ENCODE assay signal across 27 cellular contexts in the genomic region with DNA sequence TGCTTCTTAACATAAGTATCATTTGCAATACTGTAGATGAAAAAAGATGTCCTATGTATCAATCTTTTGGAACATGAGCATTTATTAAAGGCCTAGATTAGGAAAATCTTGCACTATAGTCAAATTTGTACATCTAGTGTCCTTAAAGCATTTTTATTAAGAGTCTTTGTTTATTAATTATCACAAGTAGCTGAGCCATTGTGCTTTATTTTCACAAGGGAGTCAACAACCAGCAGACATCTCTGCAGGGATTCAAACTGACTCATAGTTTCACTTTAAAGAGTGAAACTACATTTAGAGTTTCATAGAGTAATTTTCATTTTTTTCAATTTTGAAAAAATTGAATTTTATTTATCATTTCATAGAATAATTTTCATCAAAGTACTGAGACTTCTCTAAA.
"Had no signal": no experiment of that assay in that cellular context is flagged by ENCODE, and none has a peak within 500 bp of the region (broad histone marks: within the 10 kb centered on the region; RNA-seq: fewer than 3 reads in every experiment).

No MANE protein-coding gene starts in this region.

- ATAC-seq: effector memory CD8-positive, alpha-beta T cell; esophagus mucosa; foreskin keratinocyte; gastrocnemius medialis; gastroesophageal sphincter; heart left ventricle; heart right ventricle had no signal

- DNase-seq: colonic mucosa; cortex of kidney; dermis blood vessel endothelial cell; dorsolateral prefrontal cortex; effector CD4-positive, alpha-beta T cell; effector CD8-positive, alpha-beta T cell; effector memory CD4-positive, alpha-beta T cell; effector memory CD8-positive, alpha-beta T cell; erythroblast; esophagus squamous epithelium; foreskin fibroblast; foreskin keratinocyte; foreskin melanocyte; gastrocnemius medialis; glutamatergic neuron; head of caudate nucleus; heart left ventricle; heart right ventricle had no signal

- FAIRE-seq: colon, endometrium, endothelial cell of umbilical vein, frontal cortex had no signal

- H3K27me3 ChIP-seq: colonic mucosa, dorsolateral prefrontal cortex, esophagus muscularis mucosa, esophagus squamous epithelium, foreskin keratinocyte, gastrocnemius medialis, gastroesophageal sphincter, heart left ventricle, heart right ventricle had no signal

- H3K9me3 ChIP-seq: colonic mucosa, esophagus muscularis mucosa, esophagus squamous epithelium, gastrocnemius medialis, gastroesophageal sphincter, heart left ventricle had no signal

- H3K4me3 ChIP-seq: colonic mucosa, coronary artery, dorsolateral prefrontal cortex, esophagus muscularis mucosa, esophagus squamous epithelium, gastrocnemius medialis, gastroesophageal sphincter, heart left ventricle, heart right ventricle had no signal

- H3K27ac ChIP-seq: colonic mucosa, coronary artery, dorsolateral prefrontal cortex, epithelial cell of prostate, esophagus muscularis mucosa, esophagus squamous epithelium, foreskin keratinocyte, gastrocnemius medialis, gastroesophageal sphincter, heart left ventricle, heart right ventricle had no signal

- H3K36me3 ChIP-seq: colonic mucosa, esophagus muscularis mucosa, esophagus squamous epithelium, gastrocnemius medialis, heart left ventricle, heart right ventricle had no signal

- H3K4me1 ChIP-seq: colonic mucosa, esophagus muscularis mucosa, esophagus squamous epithelium, foreskin keratinocyte, gastrocnemius medialis, gastroesophageal sphincter, heart left ventricle, heart right ventricle had no signal
